In the genomic region with DNA sequence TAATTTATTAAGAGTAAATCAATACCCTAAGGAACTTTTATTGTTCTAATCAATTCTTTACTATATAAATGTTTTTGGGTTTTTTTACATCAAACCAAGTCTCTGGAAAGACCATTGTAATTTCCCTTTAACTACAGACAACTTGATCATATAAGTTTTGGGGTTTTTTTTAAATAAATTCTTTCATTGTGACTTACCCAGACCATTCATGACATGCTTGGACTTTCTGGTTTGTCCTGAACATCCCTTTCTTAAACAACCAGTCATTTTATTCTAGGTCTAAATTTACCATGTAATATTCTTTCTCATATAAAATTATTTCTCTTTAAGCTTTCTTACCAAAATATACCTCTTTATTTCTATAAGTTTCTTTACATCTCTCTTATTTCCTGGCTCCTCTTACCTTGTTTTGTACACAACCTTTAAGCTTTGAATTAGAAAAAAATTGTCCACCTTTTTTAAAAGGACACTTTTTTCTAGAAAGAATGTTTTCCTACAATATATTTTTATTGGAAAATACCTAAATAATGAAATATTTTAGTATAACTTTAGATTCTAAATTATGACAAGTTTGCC, we compare ENCODE assay signal across 32 cellular contexts. TPM values are rescaled to one million over a fixed set of nuclear protein-coding genes. Genes with fewer than 3 reads are reported as not detected.
DNase-seq lines count a peak whose midpoint lies in the region; ATAC-seq and TF ChIP-seq lines count a peak whose summit lies in the region.
"Had no signal": no experiment of that assay in that cellular context is flagged by ENCODE, and none has a peak within 500 bp of the region (broad histone marks: within the 10 kb centered on the region; RNA-seq: fewer than 3 reads in every experiment).

No MANE protein-coding gene starts in this region.

- H3K27me3 Mint-ChIP-seq in MCF 10A (ENCODE audit: insufficient read depth, unreplicated experiment) = no peaks in the 10 kb centered on the region
- H3K27me3 Mint-ChIP-seq in activated T-helper 17 cell treated with anti-CD3 and anti-CD28 coated beads, Interleukin-2, amount 50 U/mL, for 72 hours = peaks cover 3% of the 10 kb centered on the region
- peaks cover 7 to 31% of the 10 kb centered on the region in 2 donors for H3K27me3 Mint-ChIP-seq in CD8-positive, alpha-beta memory T cell

- ATAC-seq in activated T-helper 17 cell treated with anti-CD3 and anti-CD28 coated beads, Interleukin-2, amount 50 U/mL, for 72 hours (replicated peaks) = no peak
- ATAC-seq: activated naive CD4-positive, alpha-beta T cell treated with anti-CD3 and anti-CD28 coated beads, Interleukin-2, amount 50 U/mL, for 72 hours; heart left ventricle; left lobe of liver; natural killer cell; sciatic nerve had no signal

- no peak overlapping the region for H3K27ac Mint-ChIP-seq in MCF 10A (ENCODE audit: low read depth, unreplicated experiment)
- H3K27ac Mint-ChIP-seq in activated T-helper 17 cell treated with anti-CD3 and anti-CD28 coated beads, Interleukin-2, amount 50 U/mL, for 72 hours = no peak overlapping the region
- no peak overlapping the region for H3K27ac Mint-ChIP-seq in CD8-positive, alpha-beta memory T cell
- H3K27ac Mint-ChIP-seq: activated naive CD4-positive, alpha-beta T cell treated with anti-CD3 and anti-CD28 coated beads, Interleukin-2, amount 50 U/mL, for 72 hours; natural killer cell had no signal

- H2BK120ac ChIP-seq in neuronal stem cell (ENCODE audit: low read depth, low read length) = no peak overlapping the region

- CTCF ChIA-PET in MCF 10A (lab: Yijun Ruan, JAX) = interaction anchor here (1.2 kb wide), 1 partner anchor 24 kb away, joined by 3 read pairs; no protein-coding TSS in a partner anchor
- CTCF ChIA-PET in OCI-LY7 (lab: Charles Lee; ENCODE audit: unreplicated experiment) = interaction anchor here (1.5 kb wide), 1 partner anchor 77 kb away, joined by 3 read pairs; no protein-coding TSS in a partner anchor
- CTCF ChIA-PET in mammary epithelial cell (lab: Charles Lee; ENCODE audit: low non-redundant PET) = no interaction called here
- CTCF ChIA-PET in CD8-positive, alpha-beta memory T cell (lab: Charles Lee) = no interaction called here

- BruUV-seq in MCF 10A (replicated peaks; lab: Mats Ljungman, UMichigan) (no TSS peak), OCI-LY7 (replicated peaks; lab: Mats Ljungman, UMichigan) (no TSS peak), mammary epithelial cell (replicated peaks; lab: Mats Ljungman, UMichigan) (no TSS peak)

- DNase-seq in MCF 10A (ENCODE audit: unreplicated experiment) (peak; percentile 37), breast epithelium (ENCODE audit: low spot score in 2 of 2) (no peak), OCI-LY7 (ENCODE audit: low spot score) (peak; percentile 61), mammary epithelial cell (peak; percentile 21), neuronal stem cell (ENCODE audit: low spot score) (peak; percentile 32), D341Med (ENCODE audit: low spot score) (no peak)
- DNase-seq in CD8-positive, alpha-beta memory T cell = no peak
- DNase-seq: activated CD4-positive, alpha-beta T cell treated with anti-CD3 and anti-CD28 coated beads, Interleukin-2, amount 50 U/mL, for 4 hours; activated CD4-positive, CD25-positive, alpha-beta regulatory T cell; activated CD8-positive, alpha-beta memory T cell treated with anti-CD3 and anti-CD28 coated beads, Interleukin-2, amount 50 U/mL, for 4 hours; aorta; COR-L47; effector CD4-positive, alpha-beta T cell; foreskin fibroblast; GM23248; heart left ventricle; Karpas-422; natural killer cell; NCI-H1092; NCI-H187; ovary; stimulated activated CD4-positive, alpha-beta T cell treated with anti-CD3 and anti-CD28 coated beads, Interleukin-4, amount 100 ng/mL, for 4 hours; stimulated activated naive CD4-positive, alpha-beta T cell; testis had no signal

- intact Hi-C loops in MCF 10A (cut with micrococcal nuclease) = no loop called here
- intact Hi-C loops in breast epithelium (cut with DNase I; ENCODE audit: low total_unique reads) = no loop called here
- intact Hi-C loops in OCI-LY7 (cut with micrococcal nuclease; ENCODE audit: unreplicated experiment) = no loop called here
- intact Hi-C loops in mammary epithelial cell (cut with micrococcal nuclease) = no loop called here

- H3K36me3 Mint-ChIP-seq in MCF 10A (ENCODE audit: insufficient read depth, unreplicated experiment) = no peaks in the 10 kb centered on the region
- no peaks in the 10 kb centered on the region for H3K36me3 Mint-ChIP-seq in activated T-helper 17 cell treated with anti-CD3 and anti-CD28 coated beads, Interleukin-2, amount 50 U/mL, for 72 hours (ENCODE audit: low read depth)
- H3K36me3 Mint-ChIP-seq in CD8-positive, alpha-beta memory T cell = peaks cover 0 to 13% (median 0%) of the 10 kb centered on the region in 3 donors

- H3K23ac ChIP-seq in neuronal stem cell (ENCODE audit: low read depth, low read length, poor library complexity) = no peak overlapping the region

- H2BK12ac ChIP-seq in neuronal stem cell (ENCODE audit: low read length) = no peak overlapping the region

- no peak overlapping the region for H3K4ac ChIP-seq in neuronal stem cell (ENCODE audit: low read length)

- H3K9me3 ChIP-seq in breast epithelium = peaks cover 14 to 30% of the 10 kb centered on the region in 2 donors
- peaks cover 28% of the 10 kb centered on the region for H3K9me3 ChIP-seq in OCI-LY7 (ENCODE audit: low read length)
- H3K9me3 ChIP-seq in mammary epithelial cell (replicated peaks; ENCODE audit: insufficient read depth, low read length) = peaks cover 5% of the 10 kb centered on the region
- peaks cover 0 to 4% of the 10 kb centered on the region in 2 donors for H3K9me3 ChIP-seq in neuronal stem cell (replicated peaks in 1 of 2; ENCODE audit: control insufficient read depth in 2 of 2, insufficient read depth in 1 of 2, low read depth in 1 of 2, low read length in 2 of 2)
- H3K9me3 ChIP-seq in CD8-positive, alpha-beta memory T cell (ENCODE audit: low read length) = no peaks in the 10 kb centered on the region
- H3K9me3 ChIP-seq: ovary, testis had no signal

- no peaks in the 10 kb centered on the region for H3K9me3 Mint-ChIP-seq in MCF 10A (ENCODE audit: unreplicated experiment)
- no peaks in the 10 kb centered on the region for H3K9me3 Mint-ChIP-seq in activated T-helper 17 cell treated with anti-CD3 and anti-CD28 coated beads, Interleukin-2, amount 50 U/mL, for 72 hours
- peaks cover 6 to 18% (median 13%) of the 10 kb centered on the region in 5 donors for H3K9me3 Mint-ChIP-seq in CD8-positive, alpha-beta memory T cell
- H3K9me3 Mint-ChIP-seq: central memory CD8-positive, alpha-beta T cell had no signal

- H4K91ac ChIP-seq in neuronal stem cell (ENCODE audit: low read depth, low read length, poor library complexity) = no peak overlapping the region

- no peak for TF ChIP-seq POLR2A in breast epithelium (IDR thresholded peaks at IDR 0.05)

- H3K4me1 Mint-ChIP-seq in MCF 10A (ENCODE audit: insufficient read depth, unreplicated experiment) = no peaks in the 10 kb centered on the region
- H3K4me1 Mint-ChIP-seq in activated T-helper 17 cell treated with anti-CD3 and anti-CD28 coated beads, Interleukin-2, amount 50 U/mL, for 72 hours = no peaks in the 10 kb centered on the region
- H3K4me1 Mint-ChIP-seq in CD8-positive, alpha-beta memory T cell = no peaks in the 10 kb centered on the region
- H3K4me1 Mint-ChIP-seq: central memory CD8-positive, alpha-beta T cell; natural killer cell had no signal

- H3K4me2 ChIP-seq in OCI-LY7 (ENCODE audit: low read length) = no peak overlapping the region
- no peak overlapping the region for H3K4me2 ChIP-seq in mammary epithelial cell (ENCODE audit: insufficient read depth, low read depth, low read length)
- H3K4me2 ChIP-seq in neuronal stem cell (ENCODE audit: insufficient read depth, low read length, poor library complexity, severe bottlenecking) = no peak overlapping the region

- H3K4me1 ChIP-seq in breast epithelium (no peaks in the 10 kb centered on the region), OCI-LY7 (ENCODE audit: insufficient read depth, low read length, poor library complexity, severe bottlenecking) (no peaks in the 10 kb centered on the region), mammary epithelial cell (ENCODE audit: insufficient read depth, low read length) (no peaks in the 10 kb centered on the region), neuronal stem cell (ENCODE audit: control insufficient read depth in 2 of 2, insufficient read depth in 1 of 2, low read depth in 1 of 2, low read length in 2 of 2) (no peaks in the 10 kb centered on the region)
- H3K4me1 ChIP-seq in CD8-positive, alpha-beta memory T cell (ENCODE audit: insufficient read depth, low read length) = no peaks in the 10 kb centered on the region
- H3K4me1 ChIP-seq: heart left ventricle, testis had no signal

- H3K4me3 ChIP-seq in breast epithelium (no peak overlapping the region), OCI-LY7 (ENCODE audit: low read depth, low read length, poor library complexity, severe bottlenecking) (no peak overlapping the region), mammary epithelial cell (replicated peaks in 1 of 3; ENCODE audit: insufficient read depth in 1 of 3, low read depth in 2 of 3, low read length in 3 of 3) (no peak overlapping the region), neuronal stem cell (ENCODE audit: low read length in 2 of 2) (no peak overlapping the region)
- no peak overlapping the region for H3K4me3 ChIP-seq in CD8-positive, alpha-beta memory T cell (ENCODE audit: low read length)
- H3K4me3 ChIP-seq: GM23248, heart left ventricle, ovary, testis had no signal

- H4K20me1 ChIP-seq in OCI-LY7 (ENCODE audit: insufficient read depth, low read length) (no peaks in the 10 kb centered on the region), mammary epithelial cell (ENCODE audit: insufficient read depth, low read length) (no peaks in the 10 kb centered on the region)

- no peak overlapping the region for H3K27ac ChIP-seq in breast epithelium
- no peak overlapping the region for H3K27ac ChIP-seq in OCI-LY7 (ENCODE audit: low read depth, low read length, poor library complexity, severe bottlenecking)
- H3K27ac ChIP-seq in mammary epithelial cell (ENCODE audit: insufficient read depth, low read depth, low read length) = no peak overlapping the region
- no peak overlapping the region for H3K27ac ChIP-seq in neuronal stem cell (replicated peaks; ENCODE audit: low read length)
- H3K27ac ChIP-seq in CD8-positive, alpha-beta memory T cell (ENCODE audit: low read depth, low read length) = no peak overlapping the region
- H3K27ac ChIP-seq: GM23248, heart left ventricle, ovary, testis had no signal

- in situ Hi-C loops in mammary epithelial cell (cut with MboI; ENCODE audit: low sequenced_read_pairs in 2 of 2) = loop anchor here in 1 of 2 donors (25.0 kb wide), 1 partner anchor 104 kb away; no protein-coding TSS in a partner anchor

- H3K36me3 ChIP-seq in breast epithelium = no peaks in the 10 kb centered on the region
- no peaks in the 10 kb centered on the region for H3K36me3 ChIP-seq in OCI-LY7 (ENCODE audit: insufficient read depth, low read length)
- no peaks in the 10 kb centered on the region for H3K36me3 ChIP-seq in mammary epithelial cell (ENCODE audit: insufficient read depth, low read length)
- H3K36me3 ChIP-seq in neuronal stem cell (replicated peaks in 1 of 2; ENCODE audit: control insufficient read depth in 2 of 2, insufficient read depth in 2 of 2, low read length in 2 of 2) = no peaks in the 10 kb centered on the region
- H3K36me3 ChIP-seq in CD8-positive, alpha-beta memory T cell (ENCODE audit: insufficient read depth, low read length) = no peaks in the 10 kb centered on the region
- H3K36me3 ChIP-seq: heart left ventricle, ovary had no signal

- H3K79me2 ChIP-seq in OCI-LY7 (ENCODE audit: insufficient read depth, low read depth, low read length) = no peaks in the 10 kb centered on the region
- no peaks in the 10 kb centered on the region for H3K79me2 ChIP-seq in mammary epithelial cell (ENCODE audit: insufficient read depth, low read length)

- H3K4me3 Mint-ChIP-seq in MCF 10A (ENCODE audit: unreplicated experiment) = no peak overlapping the region
- no peak overlapping the region for H3K4me3 Mint-ChIP-seq in activated T-helper 17 cell treated with anti-CD3 and anti-CD28 coated beads, Interleukin-2, amount 50 U/mL, for 72 hours
- no peak overlapping the region for H3K4me3 Mint-ChIP-seq in CD8-positive, alpha-beta memory T cell
- H3K4me3 Mint-ChIP-seq: central memory CD8-positive, alpha-beta T cell; natural killer cell had no signal

- H3K14ac ChIP-seq in neuronal stem cell (ENCODE audit: low read length) = no peak overlapping the region

- H3K9ac ChIP-seq in mammary epithelial cell (ENCODE audit: insufficient read depth, low read length) (no peak overlapping the region), neuronal stem cell (ENCODE audit: low read depth, low read length, poor library complexity) (no peak overlapping the region)
- H3K9ac ChIP-seq: GM23248 had no signal

- H3K18ac ChIP-seq in neuronal stem cell (ENCODE audit: low read length) = no peak overlapping the region

- dilution Hi-C loops in mammary epithelial cell (cut with HindIII; ENCODE audit: low sequenced_read_pairs) = no loop called here

- H2AFZ ChIP-seq in OCI-LY7 (ENCODE audit: low read length) (no peak overlapping the region), mammary epithelial cell (ENCODE audit: low read depth, low read length) (no peak overlapping the region), neuronal stem cell (ENCODE audit: low read length) (no peak overlapping the region)
- H2AFZ ChIP-seq: GM23248 had no signal

- H3K27me3 ChIP-seq in breast epithelium (no peaks in the 10 kb centered on the region), mammary epithelial cell (ENCODE audit: insufficient read depth, low read length) (no peaks in the 10 kb centered on the region), neuronal stem cell (ENCODE audit: control insufficient read depth in 3 of 3, insufficient read depth in 3 of 3, low read depth in 1 of 3, low read length in 3 of 3) (no peaks in the 10 kb centered on the region)
- no peaks in the 10 kb centered on the region for H3K27me3 ChIP-seq in CD8-positive, alpha-beta memory T cell (ENCODE audit: insufficient read depth, low read length, poor library complexity, severe bottlenecking)
- H3K27me3 ChIP-seq: heart left ventricle, ovary, testis had no signal

- no peaks in the 10 kb centered on the region for H3K9me2 ChIP-seq in OCI-LY7 (ENCODE audit: insufficient read depth, low read length)

- POLR2A ChIA-PET in MCF 10A (lab: Yijun Ruan, JAX) = interaction anchor here (0.5 to 0.6 kb wide), 2 partner anchors 33 to 487 kb away, joined by 3 read pairs; no protein-coding TSS in a partner anchor
- POLR2A ChIA-PET in OCI-LY7 (lab: Charles Lee) = interaction anchor here (0.6 to 2.2 kb wide), 4 partner anchors 10 to 905 kb away, joined by 3 to 15 read pairs (median 4); no protein-coding TSS in a partner anchor
- POLR2A ChIA-PET in CD8-positive, alpha-beta memory T cell (lab: Charles Lee) = no interaction called here

- H4K8ac ChIP-seq in neuronal stem cell (ENCODE audit: low read depth, low read length) = no peak overlapping the region

- no peak overlapping the region for H2BK5ac ChIP-seq in neuronal stem cell (ENCODE audit: low read length)

- H2AK5ac ChIP-seq in neuronal stem cell (ENCODE audit: low read depth, low read length) = no peak overlapping the region

- H3K79me1 ChIP-seq in neuronal stem cell (ENCODE audit: low read depth, low read length) = no peaks in the 10 kb centered on the region

- TF ChIP-seq CTCF in MCF 10A (IDR thresholded peaks at IDR 0.05; ENCODE audit: unreplicated experiment) (no peak), breast epithelium (IDR thresholded peaks at IDR 0.05) (no peak), OCI-LY7 (conservative IDR thresholded peaks at IDR 0.05; ENCODE audit: low read length) (no peak), mammary epithelial cell (conservative IDR thresholded peaks at IDR 0.05 in 1 of 2, IDR thresholded peaks at IDR 0.05 in 1 of 2; ENCODE audit: extremely low read depth in 1 of 2, insufficient read depth in 1 of 2, low read depth in 1 of 2, low read length in 2 of 2) (no peak)

- H2BK15ac ChIP-seq in neuronal stem cell (ENCODE audit: low read length) = no peak overlapping the region

RNA-seq across cellular contexts. Expression of a gene that starts 8.4 kb away (rescaled TPM):
- total RNA-seq in MCF 10A (2022) (not detected in 2 replicates), breast epithelium (1 to 10 TPM; 1.9 to 5.1 (median 2.3) TPM), OCI-LY7 (2022) (not detected in 2 replicates), mammary epithelial cell (under 1 TPM; 0.12 to 0.17 TPM)
- not detected in 2 replicates for total RNA-seq in OCI-LY7 (2014; rRNA removed; shearing (Covaris generic))
- 0.27 TPM for polyA plus RNA-seq in mammary epithelial cell
- polyA minus RNA-seq in mammary epithelial cell = not detected
- 0.13 TPM for polyA plus RNA-seq in neuronal stem cell (2013, experiment 1 of 2)
- polyA plus RNA-seq in neuronal stem cell (2013, experiment 2 of 2) = 0.25 TPM
- total RNA-seq in activated T-helper 17 cell treated with anti-CD3 and anti-CD28 coated beads, Interleukin-2, amount 50 U/mL, for 72 hours = under 1 TPM in 1 of 2 donors, not detected in 1; 0.24 TPM
- total RNA-seq in CD8-positive, alpha-beta memory T cell = not detected
- polyA plus RNA-seq in CD8-positive, alpha-beta memory T cell = not detected
- total RNA-seq: GM23248; HT1080; natural killer cell; T-helper 2 cell treated with Interferon-gamma antibody and Interleukin-4, amounts not matched to agents 100 ng/mL and 5 ng/mL, for 36 hours had no signal
- polyA plus RNA-seq: BJ, GM23248 had no signal

RNA-seq across cellular contexts. Expression of a gene that starts 8.5 kb away (rescaled TPM):
- total RNA-seq in MCF 10A (2022) (6.8 and 10.0 TPM in 2 replicates), breast epithelium (1 to 10 TPM in 2 of 3 donors, under 1 TPM in 1; under 0.01 to 9.4 (median 2.0) TPM), OCI-LY7 (2022) (1.7 and 1.9 TPM in 2 replicates), mammary epithelial cell (10 to 100 TPM; 11.7 to 19.9 TPM)
- 0.28 and 1.1 TPM in 2 replicates for total RNA-seq in OCI-LY7 (2014; rRNA removed; shearing (Covaris generic))
- polyA plus RNA-seq in mammary epithelial cell = 12.0 TPM
- 20.7 TPM for polyA minus RNA-seq in mammary epithelial cell
- 0.56 TPM for polyA plus RNA-seq in neuronal stem cell (2013, experiment 1 of 2)
- polyA plus RNA-seq in neuronal stem cell (2013, experiment 2 of 2) = 0.65 TPM
- 1 to 10 TPM; 1.3 to 3.9 TPM for total RNA-seq in activated T-helper 17 cell treated with anti-CD3 and anti-CD28 coated beads, Interleukin-2, amount 50 U/mL, for 72 hours
- total RNA-seq in CD8-positive, alpha-beta memory T cell = 1 to 10 TPM in 1 of 2 experiments, under 1 TPM in 1; 0.55 to 1.1 TPM
- polyA plus RNA-seq in CD8-positive, alpha-beta memory T cell = 0.61 TPM

Comparison
In these comparisons a context has a peak if more than half of its experiments do, and no peak if none do; other contexts are left out.
1. DNase-seq: peak in MCF 10A (single experiment), OCI-LY7 (single experiment), mammary epithelial cell (single experiment) and neuronal stem cell (single experiment); none in breast epithelium (0 of 2), D341Med (single experiment) and CD8-positive, alpha-beta memory T cell (0 of 5).
2. CTCF ChIA-PET loops: an anchor here in MCF 10A (1.2 kb wide) and OCI-LY7 (1.5 kb wide); none called in mammary epithelial cell and CD8-positive, alpha-beta memory T cell.